ENCODE assay signal across 1 cellular context in the genomic region with DNA sequence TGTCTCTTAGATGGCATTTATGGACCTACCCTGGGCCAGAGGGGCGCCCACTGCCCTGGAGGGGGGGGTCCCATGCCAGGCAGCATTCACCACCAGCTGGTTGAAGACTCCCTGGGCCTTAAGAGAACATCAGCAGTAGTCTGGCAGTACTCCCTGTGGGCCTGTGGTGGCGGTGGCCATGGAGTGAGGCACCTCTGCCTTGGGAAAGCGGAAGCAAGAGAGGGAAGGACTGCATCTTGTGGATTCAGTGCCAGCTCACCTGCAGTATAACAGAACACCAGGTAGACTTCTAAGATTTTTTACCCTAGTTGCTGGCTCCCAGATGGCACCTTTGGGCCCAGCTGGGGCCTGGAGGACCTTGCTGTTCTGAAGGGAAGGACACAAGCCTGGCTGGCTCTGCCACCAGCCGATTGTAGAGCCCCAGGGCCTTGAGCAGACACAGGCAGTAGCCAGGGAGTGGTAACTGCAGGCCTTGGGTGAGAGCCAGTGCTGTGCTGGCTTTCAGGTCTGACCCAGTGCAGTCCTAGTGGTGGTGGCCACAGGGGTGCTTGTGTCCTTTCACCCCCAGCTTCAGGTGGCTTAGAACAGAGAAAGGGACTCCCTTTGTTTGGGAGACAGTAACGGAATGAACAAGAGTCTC.
A peak's percentile ranks its signal among the peaks of the same experiment; 100 is the strongest.
TF ChIP-seq lines count a peak whose summit lies in the region.

No MANE protein-coding gene starts in this region.

TF ChIP-seq in GM12891, 5 proteins besides CTCF, POLR2A, EP300 and RAD21:
- TF ChIP-seq SPI1 (IDR thresholded peaks at IDR 0.05; ENCODE audit: low read depth, low read length) (no peak), POLR2AphosphoS5 (IDR thresholded peaks at IDR 0.05; ENCODE audit: low read depth, low read length) (0 out of 2 replicates have a peak, but pooled peaks have one; percentile 30)
